In genomic region chr6:22709804-22710203, GRCh38 we compare ENCODE assay signal across 3 cellular contexts.
TF ChIP-seq lines count a peak whose summit lies in the region.

No MANE protein-coding gene starts in this region.

TF ChIP-seq in SK-N-SH, 30 proteins besides CTCF, POLR2A, EP300 and RAD21:
- TF ChIP-seq EZH2phosphoT487 (IDR thresholded peaks at IDR 0.05; ENCODE audit: borderline replicate concordance, low read depth): no peak
- TF ChIP-seq TEAD4 (IDR thresholded peaks at IDR 0.05; ENCODE audit: borderline replicate concordance, insufficient read depth): no peak
- no peak for TF ChIP-seq GATA2 (CRISPR knock-in tag; IDR thresholded peaks at IDR 0.05)
- no peak for TF ChIP-seq GABPA (IDR thresholded peaks at IDR 0.05; ENCODE audit: low read depth)
- TF ChIP-seq FOSL2 (IDR thresholded peaks at IDR 0.05; ENCODE audit: borderline replicate concordance, low read depth): no peak
- TF ChIP-seq YY1 (IDR thresholded peaks at IDR 0.05; ENCODE audit: low read depth): no peak
- TF ChIP-seq CHD2 (IDR thresholded peaks at IDR 0.05; ENCODE audit: low read length, partially characterized antibody): no peak
- TF ChIP-seq PBX3 (IDR thresholded peaks at IDR 0.05): no peak
- no peak for TF ChIP-seq FOXM1 (IDR thresholded peaks at IDR 0.05; ENCODE audit: low read depth)
- TF ChIP-seq, protein P1, sequence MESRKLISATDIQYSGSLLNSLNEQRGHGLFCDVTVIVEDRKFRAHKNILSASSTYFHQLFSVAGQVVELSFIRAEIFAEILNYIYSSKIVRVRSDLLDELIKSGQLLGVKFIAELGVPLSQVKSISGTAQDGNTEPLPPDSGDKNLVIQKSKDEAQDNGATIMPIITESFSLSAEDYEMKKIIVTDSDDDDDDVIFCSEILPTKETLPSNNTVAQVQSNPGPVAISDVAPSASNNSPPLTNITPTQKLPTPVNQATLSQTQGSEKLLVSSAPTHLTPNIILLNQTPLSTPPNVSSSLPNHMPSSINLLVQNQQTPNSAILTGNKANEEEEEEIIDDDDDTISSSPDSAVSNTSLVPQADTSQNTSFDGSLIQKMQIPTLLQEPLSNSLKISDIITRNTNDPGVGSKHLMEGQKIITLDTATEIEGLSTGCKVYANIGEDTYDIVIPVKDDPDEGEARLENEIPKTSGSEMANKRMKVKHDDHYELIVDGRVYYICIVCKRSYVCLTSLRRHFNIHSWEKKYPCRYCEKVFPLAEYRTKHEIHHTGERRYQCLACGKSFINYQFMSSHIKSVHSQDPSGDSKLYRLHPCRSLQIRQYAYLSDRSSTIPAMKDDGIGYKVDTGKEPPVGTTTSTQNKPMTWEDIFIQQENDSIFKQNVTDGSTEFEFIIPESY (IDR thresholded peaks at IDR 0.05; ENCODE audit: borderline replicate concordance, low read depth): no peak
- no peak for TF ChIP-seq MEF2A (IDR thresholded peaks at IDR 0.05; ENCODE audit: borderline replicate concordance, low read depth)
TF ChIP-seq in SK-N-SH: peak in this region for 0.

TF ChIP-seq in SK-N-SH treated with all-trans-retinoic acid at 6 μM for 48 hours, 23 proteins besides CTCF, POLR2A, EP300 and RAD21:
- no peak for TF ChIP-seq PPARA (CRISPR knock-in tag; IDR thresholded peaks at IDR 0.05; ENCODE audit: borderline replicate concordance)
- TF ChIP-seq ZNF70 (CRISPR knock-in tag; IDR thresholded peaks at IDR 0.05): no peak
- TF ChIP-seq ZNF565 (CRISPR knock-in tag; conservative IDR thresholded peaks at IDR 0.05; ENCODE audit: low read depth): no peak
- TF ChIP-seq ZNF8 (CRISPR knock-in tag; IDR thresholded peaks at IDR 0.05): no peak
- TF ChIP-seq ZFP30 (CRISPR knock-in tag; IDR thresholded peaks at IDR 0.05): no peak
TF ChIP-seq in SK-N-SH treated with all-trans-retinoic acid at 6 μM for 48 hours: peak in this region for 0.

TF ChIP-seq in H1, 55 proteins besides CTCF, POLR2A, EP300 and RAD21:
- TF ChIP-seq SIRT6 (IDR thresholded peaks at IDR 0.05; ENCODE audit: low read length): no peak
